Comparison of ENCODE assay signal across 1 cellular context in the genomic region with DNA sequence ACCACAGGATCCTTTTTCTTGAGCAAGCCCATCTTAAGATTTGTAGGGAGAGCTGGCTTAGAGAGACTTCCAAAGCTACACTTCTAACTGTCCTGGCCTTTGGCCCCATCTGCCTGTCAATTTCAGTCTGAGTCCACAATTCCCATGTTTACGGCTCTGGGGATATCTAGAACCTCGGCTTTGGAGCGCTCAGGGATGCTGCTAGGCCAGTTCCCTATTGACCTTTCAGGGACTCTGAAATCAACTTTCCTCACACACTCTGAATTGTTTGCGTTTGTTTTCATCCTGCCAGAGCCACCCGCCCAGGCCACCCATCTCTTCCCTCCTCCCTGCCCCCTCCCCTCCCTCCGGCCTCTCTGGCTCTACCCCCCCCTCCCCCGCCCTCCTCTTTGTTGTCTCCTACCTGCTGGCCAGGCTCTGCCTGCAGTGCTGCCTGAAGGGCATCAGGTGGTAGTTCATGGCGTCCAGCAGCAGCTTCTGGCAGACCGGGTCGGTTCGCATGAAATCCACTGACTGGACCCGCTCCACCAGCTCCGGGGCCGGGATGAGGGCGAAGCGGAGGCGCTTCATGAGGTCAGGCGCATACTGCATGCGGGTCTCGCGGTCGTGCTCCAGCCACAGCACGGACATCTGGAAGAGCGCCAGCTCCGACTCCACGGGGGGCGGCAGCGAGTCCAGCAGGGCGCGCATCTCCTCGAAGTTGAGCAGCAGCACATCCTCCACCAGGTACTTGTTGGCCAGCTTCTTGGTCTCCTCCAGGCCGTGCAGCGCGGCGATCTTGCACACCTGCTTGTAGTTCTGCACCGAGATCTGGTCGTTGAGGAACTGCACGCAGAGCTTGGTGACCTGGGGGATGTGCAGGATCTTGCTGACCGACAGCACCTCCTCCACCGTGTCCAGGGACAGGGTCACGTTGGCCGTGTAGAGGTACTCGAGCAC.
TF ChIP-seq lines count a peak whose summit lies in the region.

No MANE protein-coding gene starts in this region.

TF ChIP-seq in GM12878, 131 proteins besides CTCF, POLR2A, EP300 and RAD21 (continued from another document):
- TF ChIP-seq, protein P1, sequence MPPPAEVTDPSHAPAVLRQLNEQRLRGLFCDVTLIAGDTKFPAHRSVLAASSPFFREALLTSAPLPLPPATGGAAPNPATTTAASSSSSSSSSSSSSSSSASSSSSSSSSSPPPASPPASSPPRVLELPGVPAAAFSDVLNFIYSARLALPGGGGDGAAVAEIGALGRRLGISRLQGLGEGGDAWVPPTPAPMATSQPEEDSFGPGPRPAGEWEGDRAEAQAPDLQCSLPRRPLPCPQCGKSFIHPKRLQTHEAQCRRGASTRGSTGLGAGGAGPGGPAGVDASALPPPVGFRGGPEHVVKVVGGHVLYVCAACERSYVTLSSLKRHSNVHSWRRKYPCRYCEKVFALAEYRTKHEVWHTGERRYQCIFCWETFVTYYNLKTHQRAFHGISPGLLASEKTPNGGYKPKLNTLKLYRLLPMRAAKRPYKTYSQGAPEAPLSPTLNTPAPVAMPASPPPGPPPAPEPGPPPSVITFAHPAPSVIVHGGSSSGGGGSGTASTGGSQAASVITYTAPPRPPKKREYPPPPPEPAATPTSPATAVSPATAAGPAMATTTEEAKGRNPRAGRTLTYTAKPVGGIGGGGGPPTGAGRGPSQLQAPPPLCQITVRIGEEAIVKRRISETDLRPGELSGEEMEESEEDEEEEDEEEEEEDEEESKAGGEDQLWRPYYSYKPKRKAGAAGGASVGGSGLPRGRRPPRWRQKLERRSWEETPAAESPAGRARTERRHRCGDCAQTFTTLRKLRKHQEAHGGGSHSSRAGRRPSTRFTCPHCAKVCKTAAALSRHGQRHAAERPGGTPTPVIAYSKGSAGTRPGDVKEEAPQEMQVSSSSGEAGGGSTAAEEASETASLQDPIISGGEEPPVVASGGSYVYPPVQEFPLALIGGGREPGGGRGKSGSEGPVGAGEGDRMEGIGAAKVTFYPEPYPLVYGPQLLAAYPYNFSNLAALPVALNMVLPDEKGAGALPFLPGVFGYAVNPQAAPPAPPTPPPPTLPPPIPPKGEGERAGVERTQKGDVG (CRISPR knock-in tag; IDR thresholded peaks at IDR 0.05): no peak
- TF ChIP-seq, protein P2, sequence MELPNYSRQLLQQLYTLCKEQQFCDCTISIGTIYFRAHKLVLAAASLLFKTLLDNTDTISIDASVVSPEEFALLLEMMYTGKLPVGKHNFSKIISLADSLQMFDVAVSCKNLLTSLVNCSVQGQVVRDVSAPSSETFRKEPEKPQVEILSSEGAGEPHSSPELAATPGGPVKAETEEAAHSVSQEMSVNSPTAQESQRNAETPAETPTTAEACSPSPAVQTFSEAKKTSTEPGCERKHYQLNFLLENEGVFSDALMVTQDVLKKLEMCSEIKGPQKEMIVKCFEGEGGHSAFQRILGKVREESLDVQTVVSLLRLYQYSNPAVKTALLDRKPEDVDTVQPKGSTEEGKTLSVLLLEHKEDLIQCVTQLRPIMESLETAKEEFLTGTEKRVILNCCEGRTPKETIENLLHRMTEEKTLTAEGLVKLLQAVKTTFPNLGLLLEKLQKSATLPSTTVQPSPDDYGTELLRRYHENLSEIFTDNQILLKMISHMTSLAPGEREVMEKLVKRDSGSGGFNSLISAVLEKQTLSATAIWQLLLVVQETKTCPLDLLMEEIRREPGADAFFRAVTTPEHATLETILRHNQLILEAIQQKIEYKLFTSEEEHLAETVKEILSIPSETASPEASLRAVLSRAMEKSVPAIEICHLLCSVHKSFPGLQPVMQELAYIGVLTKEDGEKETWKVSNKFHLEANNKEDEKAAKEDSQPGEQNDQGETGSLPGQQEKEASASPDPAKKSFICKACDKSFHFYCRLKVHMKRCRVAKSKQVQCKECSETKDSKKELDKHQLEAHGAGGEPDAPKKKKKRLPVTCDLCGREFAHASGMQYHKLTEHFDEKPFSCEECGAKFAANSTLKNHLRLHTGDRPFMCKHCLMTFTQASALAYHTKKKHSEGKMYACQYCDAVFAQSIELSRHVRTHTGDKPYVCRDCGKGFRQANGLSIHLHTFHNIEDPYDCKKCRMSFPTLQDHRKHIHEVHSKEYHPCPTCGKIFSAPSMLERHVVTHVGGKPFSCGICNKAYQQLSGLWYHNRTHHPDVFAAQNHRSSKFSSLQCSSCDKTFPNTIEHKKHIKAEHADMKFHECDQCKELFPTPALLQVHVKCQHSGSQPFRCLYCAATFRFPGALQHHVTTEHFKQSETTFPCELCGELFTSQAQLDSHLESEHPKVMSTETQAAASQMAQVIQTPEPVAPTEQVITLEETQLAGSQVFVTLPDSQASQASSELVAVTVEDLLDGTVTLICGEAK (IDR thresholded peaks at IDR 0.05; ENCODE audit: borderline replicate concordance): no peak
- TF ChIP-seq FOXK2 (IDR thresholded peaks at IDR 0.05) (no peak), YY1 (IDR thresholded peaks at IDR 0.05; ENCODE audit: low read depth, low read length) (no peak), SMAD1 (IDR thresholded peaks at IDR 0.05; ENCODE audit: low read depth, partially characterized antibody) (no peak), TARDBP (IDR thresholded peaks at IDR 0.05; ENCODE audit: borderline replicate concordance) (no peak), PML (IDR thresholded peaks at IDR 0.05; ENCODE audit: low read length) (no peak)
TF ChIP-seq in GM12878: peak in this region for 0.
